1 cellular context compared by ENCODE assay signal in the genomic region with DNA sequence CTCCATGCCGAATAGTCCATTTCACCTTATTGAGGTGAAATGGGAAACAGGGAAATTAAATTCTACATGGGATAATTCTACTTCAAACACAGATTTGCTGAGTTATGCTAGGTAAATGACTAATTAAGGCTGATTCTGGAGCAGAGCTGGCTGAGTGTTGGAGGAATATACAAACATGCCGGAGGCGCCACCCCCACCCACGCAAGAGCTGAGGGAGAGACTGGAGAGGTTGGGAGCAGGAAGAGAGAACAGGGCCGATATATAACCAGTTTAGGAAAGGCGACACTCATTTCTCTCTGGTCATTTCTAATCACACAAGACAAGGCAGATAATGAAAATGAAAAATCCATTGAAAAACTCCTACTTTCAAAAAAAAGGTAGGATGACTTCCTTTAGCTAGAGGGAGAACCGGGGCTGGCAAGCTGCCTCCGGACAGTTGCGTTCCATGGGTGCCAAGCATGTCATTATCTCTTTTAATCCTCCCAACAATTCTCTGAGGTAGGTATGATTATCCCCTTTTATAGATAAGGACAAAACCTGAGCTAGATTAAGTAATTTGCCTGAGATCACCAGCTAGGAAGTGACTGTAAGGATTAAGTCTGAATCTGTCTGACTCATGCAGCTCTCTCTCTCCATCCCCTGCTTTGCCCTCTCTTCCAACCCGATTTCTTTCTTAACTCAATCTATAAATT.
TF ChIP-seq lines count a peak whose summit lies in the region.

No MANE protein-coding gene starts in this region.

TF ChIP-seq in HEK293, 187 proteins besides CTCF, POLR2A, EP300 and RAD21 (continued from another document and continues in another):
- TF ChIP-seq ZFP69B (tag by site-specific recombination; IDR thresholded peaks at IDR 0.05) (no peak), ZNF221 (tag by site-specific recombination; IDR thresholded peaks at IDR 0.05; ENCODE audit: borderline replicate concordance) (no peak), ZNF677 (tag by site-specific recombination; IDR thresholded peaks at IDR 0.05) (no peak), YY2 (tag by site-specific recombination; IDR thresholded peaks at IDR 0.05) (no peak), ZNF341 (tag by site-specific recombination; IDR thresholded peaks at IDR 0.05; ENCODE audit: low read depth) (no peak), ZNF548 (tag by site-specific recombination; IDR thresholded peaks at IDR 0.05) (no peak), ZBTB7A (tag by site-specific recombination; IDR thresholded peaks at IDR 0.05; ENCODE audit: low read depth) (no peak), ZBTB48 (tag by site-specific recombination; IDR thresholded peaks at IDR 0.05) (no peak), ZNF629 (tag by site-specific recombination; IDR thresholded peaks at IDR 0.05) (peak; percentile 83), ZNF18 (tag by site-specific recombination; IDR thresholded peaks at IDR 0.05) (no peak), ZBTB8A (tag by site-specific recombination; IDR thresholded peaks at IDR 0.05) (no peak), ZNF112 (tag by site-specific recombination; IDR thresholded peaks at IDR 0.05) (no peak), ZNF549 (tag by site-specific recombination; IDR thresholded peaks at IDR 0.05) (no peak), ZNF521 (tag by site-specific recombination; IDR thresholded peaks at IDR 0.05) (no peak), ZNF174 (tag by site-specific recombination; IDR thresholded peaks at IDR 0.05) (no peak), ZBTB1 (tag by site-specific recombination; IDR thresholded peaks at IDR 0.05) (no peak), ZNF704 (tag by site-specific recombination; IDR thresholded peaks at IDR 0.05) (no peak), ZNF23 (tag by site-specific recombination; IDR thresholded peaks at IDR 0.05; ENCODE audit: borderline replicate concordance) (no peak), ZNF701 (tag by site-specific recombination; IDR thresholded peaks at IDR 0.05) (no peak), ZNF571 (tag by site-specific recombination; IDR thresholded peaks at IDR 0.05) (no peak), ZNF184 (tag by site-specific recombination; IDR thresholded peaks at IDR 0.05) (no peak; the same call in 1 of the 2 replicates), MYNN (tag by site-specific recombination; IDR thresholded peaks at IDR 0.05; ENCODE audit: borderline replicate concordance) (no peak), ZNF354C (tag by site-specific recombination; IDR thresholded peaks at IDR 0.05; ENCODE audit: borderline replicate concordance, low read depth) (no peak), ZNF768 (tag by site-specific recombination; IDR thresholded peaks at IDR 0.05) (no peak), ZNF747 (tag by site-specific recombination; IDR thresholded peaks at IDR 0.05) (no peak), HOXD13 (CRISPR knock-in tag; IDR thresholded peaks at IDR 0.05; ENCODE audit: borderline replicate concordance) (no peak), FEZF1 (tag by site-specific recombination; IDR thresholded peaks at IDR 0.05) (peak; percentile 12; the same call in 1 of the 2 replicates), ZNF514 (tag by site-specific recombination; IDR thresholded peaks at IDR 0.05) (no peak), ZBTB21 (tag by site-specific recombination; IDR thresholded peaks at IDR 0.05) (0 out of 2 replicates have a peak, but pooled peaks have one; percentile 24), PRDM4 (tag by site-specific recombination; IDR thresholded peaks at IDR 0.05) (no peak), ZEB2 (tag by site-specific recombination; IDR thresholded peaks at IDR 0.05) (peak; percentile 17; the same call in 1 of the 2 replicates), ZFP37 (tag by site-specific recombination; IDR thresholded peaks at IDR 0.05) (no peak), ZNF529 (tag by site-specific recombination; IDR thresholded peaks at IDR 0.05; ENCODE audit: insufficient replicate concordance) (no peak), ZNF146 (tag by site-specific recombination; IDR thresholded peaks at IDR 0.05) (no peak), ZNF24 (tag by site-specific recombination; IDR thresholded peaks at IDR 0.05) (0 out of 2 replicates have a peak, but pooled peaks have one; percentile 54), ZBTB17 (tag by site-specific recombination; IDR thresholded peaks at IDR 0.05) (peak; percentile 57; the same call in 1 of the 2 replicates), ZNF426 (tag by site-specific recombination; IDR thresholded peaks at IDR 0.05) (no peak), BCL6B (tag by site-specific recombination; IDR thresholded peaks at IDR 0.05) (no peak), ZNF391 (tag by site-specific recombination; IDR thresholded peaks at IDR 0.05; ENCODE audit: borderline replicate concordance, low read depth) (peak; percentile 39; the same call in 1 of the 2 replicates), OVOL3 (tag by site-specific recombination; IDR thresholded peaks at IDR 0.05) (0 out of 2 replicates have a peak, but pooled peaks have one; percentile 18), ZNF138 (tag by site-specific recombination; IDR thresholded peaks at IDR 0.05; ENCODE audit: borderline replicate concordance) (no peak), ZFP41 (tag by site-specific recombination; IDR thresholded peaks at IDR 0.05; ENCODE audit: borderline replicate concordance) (no peak), ZNF639 (tag by site-specific recombination; IDR thresholded peaks at IDR 0.05) (peak; percentile 73; the same call in 1 of the 2 replicates)
- TF ChIP-seq, protein P1, sequence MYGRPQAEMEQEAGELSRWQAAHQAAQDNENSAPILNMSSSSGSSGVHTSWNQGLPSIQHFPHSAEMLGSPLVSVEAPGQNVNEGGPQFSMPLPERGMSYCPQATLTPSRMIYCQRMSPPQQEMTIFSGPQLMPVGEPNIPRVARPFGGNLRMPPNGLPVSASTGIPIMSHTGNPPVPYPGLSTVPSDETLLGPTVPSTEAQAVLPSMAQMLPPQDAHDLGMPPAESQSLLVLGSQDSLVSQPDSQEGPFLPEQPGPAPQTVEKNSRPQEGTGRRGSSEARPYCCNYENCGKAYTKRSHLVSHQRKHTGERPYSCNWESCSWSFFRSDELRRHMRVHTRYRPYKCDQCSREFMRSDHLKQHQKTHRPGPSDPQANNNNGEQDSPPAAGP (tag by site-specific recombination; IDR thresholded peaks at IDR 0.05) = no peak
- TF ChIP-seq, protein P2, sequence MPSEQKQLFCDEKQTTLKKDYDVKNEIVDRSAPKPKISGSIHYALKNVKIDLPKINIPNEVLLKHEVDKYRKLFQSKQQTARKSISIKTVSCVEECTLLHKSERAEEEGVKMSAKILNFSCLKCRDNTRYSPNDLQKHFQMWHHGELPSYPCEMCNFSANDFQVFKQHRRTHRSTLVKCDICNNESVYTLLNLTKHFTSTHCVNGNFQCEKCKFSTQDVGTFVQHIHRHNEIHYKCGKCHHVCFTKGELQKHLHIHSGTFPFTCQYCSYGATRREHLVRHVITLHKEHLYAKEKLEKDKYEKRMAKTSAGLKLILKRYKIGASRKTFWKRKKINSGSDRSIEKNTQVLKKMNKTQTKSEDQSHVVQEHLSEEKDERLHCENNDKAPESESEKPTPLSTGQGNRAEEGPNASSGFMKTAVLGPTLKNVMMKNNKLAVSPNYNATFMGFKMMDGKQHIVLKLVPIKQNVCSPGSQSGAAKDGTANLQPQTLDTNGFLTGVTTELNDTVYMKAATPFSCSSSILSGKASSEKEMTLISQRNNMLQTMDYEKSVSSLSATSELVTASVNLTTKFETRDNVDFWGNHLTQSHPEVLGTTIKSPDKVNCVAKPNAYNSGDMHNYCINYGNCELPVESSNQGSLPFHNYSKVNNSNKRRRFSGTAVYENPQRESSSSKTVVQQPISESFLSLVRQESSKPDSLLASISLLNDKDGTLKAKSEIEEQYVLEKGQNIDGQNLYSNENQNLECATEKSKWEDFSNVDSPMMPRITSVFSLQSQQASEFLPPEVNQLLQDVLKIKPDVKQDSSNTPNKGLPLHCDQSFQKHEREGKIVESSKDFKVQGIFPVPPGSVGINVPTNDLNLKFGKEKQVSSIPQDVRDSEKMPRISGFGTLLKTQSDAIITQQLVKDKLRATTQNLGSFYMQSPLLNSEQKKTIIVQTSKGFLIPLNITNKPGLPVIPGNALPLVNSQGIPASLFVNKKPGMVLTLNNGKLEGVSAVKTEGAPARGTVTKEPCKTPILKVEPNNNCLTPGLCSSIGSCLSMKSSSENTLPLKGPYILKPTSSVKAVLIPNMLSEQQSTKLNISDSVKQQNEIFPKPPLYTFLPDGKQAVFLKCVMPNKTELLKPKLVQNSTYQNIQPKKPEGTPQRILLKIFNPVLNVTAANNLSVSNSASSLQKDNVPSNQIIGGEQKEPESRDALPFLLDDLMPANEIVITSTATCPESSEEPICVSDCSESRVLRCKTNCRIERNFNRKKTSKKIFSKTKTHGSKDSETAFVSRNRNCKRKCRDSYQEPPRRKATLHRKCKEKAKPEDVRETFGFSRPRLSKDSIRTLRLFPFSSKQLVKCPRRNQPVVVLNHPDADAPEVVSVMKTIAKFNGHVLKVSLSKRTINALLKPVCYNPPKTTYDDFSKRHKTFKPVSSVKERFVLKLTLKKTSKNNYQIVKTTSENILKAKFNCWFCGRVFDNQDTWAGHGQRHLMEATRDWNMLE (tag by site-specific recombination; conservative IDR thresholded peaks at IDR 0.05; ENCODE audit: low read depth) = peak; percentile 31; the same call in 1 of the 2 replicates
- TF ChIP-seq, protein P3, sequence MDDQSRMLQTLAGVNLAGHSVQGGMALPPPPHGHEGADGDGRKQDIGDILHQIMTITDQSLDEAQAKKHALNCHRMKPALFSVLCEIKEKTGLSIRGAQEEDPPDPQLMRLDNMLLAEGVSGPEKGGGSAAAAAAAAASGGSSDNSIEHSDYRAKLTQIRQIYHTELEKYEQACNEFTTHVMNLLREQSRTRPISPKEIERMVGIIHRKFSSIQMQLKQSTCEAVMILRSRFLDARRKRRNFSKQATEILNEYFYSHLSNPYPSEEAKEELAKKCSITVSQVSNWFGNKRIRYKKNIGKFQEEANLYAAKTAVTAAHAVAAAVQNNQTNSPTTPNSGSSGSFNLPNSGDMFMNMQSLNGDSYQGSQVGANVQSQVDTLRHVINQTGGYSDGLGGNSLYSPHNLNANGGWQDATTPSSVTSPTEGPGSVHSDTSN (CRISPR knock-in tag; IDR thresholded peaks at IDR 0.05) = no peak
- TF ChIP-seq, protein P4, sequence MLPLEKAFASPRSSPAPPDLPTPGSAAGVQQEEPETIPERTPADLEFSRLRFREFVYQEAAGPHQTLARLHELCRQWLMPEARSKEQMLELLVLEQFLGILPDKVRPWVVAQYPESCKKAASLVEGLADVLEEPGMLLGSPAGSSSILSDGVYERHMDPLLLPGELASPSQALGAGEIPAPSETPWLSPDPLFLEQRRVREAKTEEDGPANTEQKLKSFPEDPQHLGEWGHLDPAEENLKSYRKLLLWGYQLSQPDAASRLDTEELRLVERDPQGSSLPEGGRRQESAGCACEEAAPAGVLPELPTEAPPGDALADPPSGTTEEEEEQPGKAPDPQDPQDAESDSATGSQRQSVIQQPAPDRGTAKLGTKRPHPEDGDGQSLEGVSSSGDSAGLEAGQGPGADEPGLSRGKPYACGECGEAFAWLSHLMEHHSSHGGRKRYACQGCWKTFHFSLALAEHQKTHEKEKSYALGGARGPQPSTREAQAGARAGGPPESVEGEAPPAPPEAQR (tag by site-specific recombination; IDR thresholded peaks at IDR 0.05) = no peak
